Comparison of ENCODE assay signal across 24 cellular contexts in genomic region chr1:52281518-52281917, GRCh38.
A peak's percentile ranks its signal among the peaks of the same experiment; 100 is the strongest.
DNase-seq lines count a peak whose midpoint lies in the region; ATAC-seq and TF ChIP-seq lines count a peak whose summit lies in the region.
"Had no signal": no experiment of that assay in that cellular context is flagged by ENCODE, and none has a peak within 500 bp of the region (broad histone marks: within the 10 kb centered on the region; RNA-seq: fewer than 3 reads in every experiment).

No MANE protein-coding gene starts in this region.

- H3K9me3 ChIP-seq in AG04450 (ENCODE audit: control insufficient read depth, insufficient read depth, low read length): no peaks in the 10 kb centered on the region
- H3K9me3 ChIP-seq: gastroesophageal sphincter had no signal

- H3K4me3 ChIP-seq in AG04450 (ENCODE audit: low read depth, low read length) (no peak overlapping the region), foreskin fibroblast (ENCODE audit: low read depth in 1 of 2, low read length in 2 of 2) (no peak overlapping the region)
- H3K4me3 ChIP-seq: gastroesophageal sphincter, GM12878 had no signal

- ATAC-seq in GM18867 (IDR thresholded peaks at IDR 0.05; ENCODE audit: unreplicated experiment): no peak
- ATAC-seq: effector memory CD8-positive, alpha-beta T cell; gastroesophageal sphincter; GM12878; left lobe of liver; Right ventricle myocardium inferior; T-cell had no signal

- H3K36me3 Mint-ChIP-seq in chondrocyte (ENCODE audit: low read depth): peaks cover 1% of the 10 kb centered on the region
- peaks cover 23% of the 10 kb centered on the region for H3K36me3 Mint-ChIP-seq in activated T-cell treated with anti-CD3 and anti-CD28 coated beads, Interleukin-2, amount 50 U/mL, for 24 hours (ENCODE audit: low read depth)
- no peaks in the 10 kb centered on the region for H3K36me3 Mint-ChIP-seq in glutamatergic neuron (ENCODE audit: unreplicated experiment)

- H3K27ac Mint-ChIP-seq in chondrocyte (ENCODE audit: unreplicated experiment) (peak overlapping the region; percentile 68), glutamatergic neuron (ENCODE audit: unreplicated experiment) (no peak overlapping the region)
- no peak overlapping the region for H3K27ac Mint-ChIP-seq in activated T-cell treated with anti-CD3 and anti-CD28 coated beads, Interleukin-2, amount 50 U/mL, for 24 hours
- H3K27ac Mint-ChIP-seq: activated CD4-positive, alpha-beta T cell treated with anti-CD3 and anti-CD28 coated beads, Interleukin-2, amount 10 ng/mL, durations not matched to agents 24 days and 14 days; effector memory CD8-positive, alpha-beta T cell; T-cell had no signal

- DNase-seq in AG04450 (ENCODE audit: low read depth, low spot score) (peak; percentile 43), HuH-7 (ENCODE audit: low spot score) (peak; percentile 6), chondrocyte (ENCODE audit: low spot score) (no peak), foreskin fibroblast (peak; percentile 37 to 57), glutamatergic neuron (no peak)
- DNase-seq in activated T-cell treated with anti-CD3 and anti-CD28 coated beads, Interleukin-2, amount 50 U/mL, for 48 hours: no peak
- no peak for DNase-seq in activated T-cell treated with anti-CD3 and anti-CD28 coated beads, Interleukin-2, amount 50 U/mL, for 24 hours
- DNase-seq: activated CD4-positive, alpha-beta T cell treated with anti-CD3 and anti-CD28 coated beads, Interleukin-2, amount 10 ng/mL, durations not matched to agents 24 days and 14 days; activated gamma-delta T cell; amniotic stem cell; effector memory CD8-positive, alpha-beta T cell; GDM1; Kasumi-1; NCI-H1105 treated with DMSO at 0.1 percent for 48 hours; NCI-H2081 treated with DMSO at 0.1 percent for 48 hours; NCI-H526; stimulated activated CD4-positive, alpha-beta T cell treated with anti-CD3 and anti-CD28 coated beads, Interleukin-4, amount 100 ng/mL, for 4 hours; T-cell had no signal

- POLR2A ChIA-PET in AG04450 (lab: Yijun Ruan, JAX): no interaction called here

- H3K27me3 ChIP-seq in AG04450 (ENCODE audit: control insufficient read depth, insufficient read depth, low read length): no peaks in the 10 kb centered on the region
- H3K27me3 ChIP-seq: gastroesophageal sphincter had no signal

- TF ChIP-seq CTCF in AG04450 (IDR thresholded peaks at IDR 0.05; ENCODE audit: low read depth, low read length): no peak
- TF ChIP-seq CTCF in chondrocyte (IDR thresholded peaks at IDR 0.05): no peak
- no peak for TF ChIP-seq CTCF in foreskin fibroblast (IDR thresholded peaks at IDR 0.05; ENCODE audit: low read depth, low read length)
- TF ChIP-seq CTCF in glutamatergic neuron (IDR thresholded peaks at IDR 0.05; ENCODE audit: partially characterized antibody, unreplicated experiment): no peak

- H3K4me3 Mint-ChIP-seq in chondrocyte (ENCODE audit: unreplicated experiment): no peak overlapping the region
- no peak overlapping the region for H3K4me3 Mint-ChIP-seq in activated T-cell treated with anti-CD3 and anti-CD28 coated beads, Interleukin-2, amount 50 U/mL, for 24 hours
- no peak overlapping the region for H3K4me3 Mint-ChIP-seq in glutamatergic neuron (ENCODE audit: unreplicated experiment)
- H3K4me3 Mint-ChIP-seq: activated CD4-positive, alpha-beta T cell treated with anti-CD3 and anti-CD28 coated beads, Interleukin-2, amount 10 ng/mL, durations not matched to agents 24 days and 14 days; effector memory CD8-positive, alpha-beta T cell; T-cell had no signal

- H3K4me1 Mint-ChIP-seq in chondrocyte (ENCODE audit: low read depth): peaks cover 8% of the 10 kb centered on the region
- no peaks in the 10 kb centered on the region for H3K4me1 Mint-ChIP-seq in activated T-cell treated with anti-CD3 and anti-CD28 coated beads, Interleukin-2, amount 50 U/mL, for 24 hours (ENCODE audit: low read depth)
- H3K4me1 Mint-ChIP-seq in glutamatergic neuron (ENCODE audit: low read depth, unreplicated experiment): no peaks in the 10 kb centered on the region
- H3K4me1 Mint-ChIP-seq: activated CD4-positive, alpha-beta T cell treated with anti-CD3 and anti-CD28 coated beads, Interleukin-2, amount 10 ng/mL, durations not matched to agents 24 days and 14 days; T-cell had no signal

- H3K27ac ChIP-seq in AG04450 (ENCODE audit: low read depth, low read length): no peak overlapping the region
- H3K27ac ChIP-seq: 22Rv1, gastroesophageal sphincter had no signal

- H3K27me3 Mint-ChIP-seq in chondrocyte (ENCODE audit: low read depth) (no peaks in the 10 kb centered on the region), glutamatergic neuron (ENCODE audit: unreplicated experiment) (no peaks in the 10 kb centered on the region)
- no peaks in the 10 kb centered on the region for H3K27me3 Mint-ChIP-seq in activated T-cell treated with anti-CD3 and anti-CD28 coated beads, Interleukin-2, amount 50 U/mL, for 24 hours
- H3K27me3 Mint-ChIP-seq: activated CD4-positive, alpha-beta T cell treated with anti-CD3 and anti-CD28 coated beads, Interleukin-2, amount 10 ng/mL, durations not matched to agents 24 days and 14 days; effector memory CD8-positive, alpha-beta T cell; T-cell had no signal

- H3K9me3 Mint-ChIP-seq in chondrocyte (ENCODE audit: low read depth): no peaks in the 10 kb centered on the region
- H3K9me3 Mint-ChIP-seq in activated T-cell treated with anti-CD3 and anti-CD28 coated beads, Interleukin-2, amount 50 U/mL, for 24 hours: no peaks in the 10 kb centered on the region
- no peaks in the 10 kb centered on the region for H3K9me3 Mint-ChIP-seq in glutamatergic neuron (ENCODE audit: unreplicated experiment)
- H3K9me3 Mint-ChIP-seq: activated CD4-positive, alpha-beta T cell treated with anti-CD3 and anti-CD28 coated beads, Interleukin-2, amount 10 ng/mL, durations not matched to agents 24 days and 14 days; effector memory CD8-positive, alpha-beta T cell; T-cell had no signal

- CTCF ChIA-PET in AG04450 (lab: Charles Lee): no interaction called here

Comparison
In these comparisons a context has a peak if more than half of its experiments do, and no peak if none do; other contexts are left out.
1. DNase-seq: peak in AG04450 (single experiment), HuH-7 (single experiment) and foreskin fibroblast (2 of 2); none in chondrocyte (single experiment), activated T-cell treated with anti-CD3 and anti-CD28 coated beads, Interleukin-2, amount 50 U/mL, for 48 hours (0 of 2), activated T-cell treated with anti-CD3 and anti-CD28 coated beads, Interleukin-2, amount 50 U/mL, for 24 hours (single experiment) and glutamatergic neuron (single experiment).